ENCODE assay signal across 12 cellular contexts in genomic region chr4:41318839-41319530, GRCh38.
DNase-seq lines count a peak whose midpoint lies in the region; FAIRE-seq and TF ChIP-seq lines count a peak whose summit lies in the region.
"Had no signal": no experiment of that assay in that cellular context is flagged by ENCODE, and none has a peak within 500 bp of the region (broad histone marks: within the 10 kb centered on the region; RNA-seq: fewer than 3 reads in every experiment).

No MANE protein-coding gene starts in this region.

- H3K36me3 ChIP-seq in HEK293 (ENCODE audit: control insufficient read depth in 2 of 2, insufficient read depth in 1 of 2, low read length in 2 of 2), result no peaks in the 10 kb centered on the region
- H3K36me3 ChIP-seq in left ventricle myocardium inferior, result no peaks in the 10 kb centered on the region
- no peaks in the 10 kb centered on the region for H3K36me3 ChIP-seq in tibial nerve
- H3K36me3 ChIP-seq: spleen had no signal

- no peak for TF ChIP-seq POLR2A in tibial nerve (IDR thresholded peaks at IDR 0.05)

- TF ChIP-seq EP300 in tibial nerve (IDR thresholded peaks at IDR 0.05), result no peak

- in situ Hi-C loops in SK-MEL-5 (cut with HindIII; ENCODE audit: low pct_unique_long_range_greater_than_20kb, low sequenced_read_pairs), result no loop called here

- DNase-seq in SK-MEL-5 (ENCODE audit: low read depth, low spot score) (peak; percentile 57), left ventricle myocardium inferior (peak; percentile 56), renal cortical epithelial cell (ENCODE audit: low read depth) (peak; percentile 34), tibial nerve (ENCODE audit: low spot score in 2 of 2) (no peak), GF-D8 (lab: John Stamatoyannopoulos, UW) (no peak), D721Med (ENCODE audit: insufficient read length, low spot score) (no peak)
- DNase-seq: activated CD8-positive, alpha-beta memory T cell treated with anti-CD3 and anti-CD28 coated beads, Interleukin-2, amount 50 U/mL, for 48 hours; effector memory CD8-positive, alpha-beta T cell; naive thymus-derived CD4-positive, alpha-beta T cell; NCI-H1092 treated with DMSO at 0.1 percent for 48 hours; spleen had no signal

- CTCF ChIA-PET in HEK293 (lab: Yijun Ruan, JAX), result interaction anchor here (0.6 to 0.8 kb wide), 2 partner anchors 343 to 807 kb away, joined by 3 to 4 read pairs; no protein-coding TSS in a partner anchor

- FAIRE-seq in D721Med (lab: Jason Lieb, UNC), result no peak

- intact Hi-C loops in left ventricle myocardium inferior (cut with micrococcal nuclease), result no loop called here

- TF ChIP-seq CTCF in HEK293 (tag by site-specific recombination; IDR thresholded peaks at IDR 0.05), result no peak
- TF ChIP-seq CTCF in left ventricle myocardium inferior (IDR thresholded peaks at IDR 0.05; ENCODE audit: borderline replicate concordance), result no peak
- no peak for TF ChIP-seq CTCF in tibial nerve (IDR thresholded peaks at IDR 0.05)
- no peak for TF ChIP-seq CTCF in D721Med (IDR thresholded peaks at IDR 0.05; ENCODE audit: insufficient read depth, missing control alignments)

- H3K27ac ChIP-seq in HEK293 (ENCODE audit: extremely low read depth, low read depth, low read length) (no peak overlapping the region), left ventricle myocardium inferior (replicated peaks) (no peak overlapping the region), tibial nerve (no peak overlapping the region)
- H3K27ac ChIP-seq: spleen had no signal

- POLR2A ChIA-PET in HEK293 (lab: Yijun Ruan, JAX), result interaction anchor here (0.8 kb wide), 1 partner anchor 42 kb away, joined by 4 read pairs; no protein-coding TSS in a partner anchor

- H3K4me3 ChIP-seq in HEK293 (ENCODE audit: low read depth, low read length) (no peak overlapping the region), left ventricle myocardium inferior (no peak overlapping the region), tibial nerve (no peak overlapping the region)
- H3K4me3 ChIP-seq: spleen had no signal

- no peaks in the 10 kb centered on the region for H3K9me3 ChIP-seq in HEK293 (ENCODE audit: control insufficient read depth, insufficient read depth, low read depth, low read length)
- H3K9me3 ChIP-seq in left ventricle myocardium inferior (replicated peaks), result peaks cover 7% of the 10 kb centered on the region
- no peaks in the 10 kb centered on the region for H3K9me3 ChIP-seq in tibial nerve

- WGBS in tibial nerve, 2 donors, result 84 to 94% methylated on average over 6 of the region's 6 CpGs

- H3K27me3 ChIP-seq in left ventricle myocardium inferior (ENCODE audit: low read depth) (peaks cover 33% of the 10 kb centered on the region), tibial nerve (no peaks in the 10 kb centered on the region)
- H3K27me3 ChIP-seq: spleen had no signal

- no peaks in the 10 kb centered on the region for H3K4me1 ChIP-seq in HEK293 (ENCODE audit: control insufficient read depth, insufficient read depth, low read length)
- H3K4me1 ChIP-seq in left ventricle myocardium inferior, result peaks cover 12% of the 10 kb centered on the region
- H3K4me1 ChIP-seq in tibial nerve, result no peaks in the 10 kb centered on the region
- H3K4me1 ChIP-seq: spleen had no signal

TF ChIP-seq in HEK293, 187 proteins besides CTCF, POLR2A, EP300 and RAD21:
- TF ChIP-seq TRIM28 (IDR thresholded peaks at IDR 0.05; ENCODE audit: borderline replicate concordance, low read length), result peak; percentile 75; the same call in 1 of the 2 replicates
- no peak for TF ChIP-seq SP3 (tag by site-specific recombination; IDR thresholded peaks at IDR 0.05)

Comparison
In these comparisons a context has a peak if more than half of its experiments do, and no peak if none do; other contexts are left out.
1. DNase-seq: peak in SK-MEL-5 (single experiment), left ventricle myocardium inferior (single experiment) and renal cortical epithelial cell (single experiment); none in tibial nerve (0 of 2), GF-D8 (single experiment) and D721Med (single experiment).